In genomic region chr14:104690266-104690711, GRCh38 we compare ENCODE assay signal across 8 cellular contexts. TPM values are rescaled to one million over a fixed set of nuclear protein-coding genes. Genes with fewer than 3 reads are reported as not detected.
DNase-seq lines count a peak whose midpoint lies in the region; ATAC-seq and TF ChIP-seq lines count a peak whose summit lies in the region.

No MANE protein-coding gene starts in this region.

- no peak overlapping the region for H3K27ac Mint-ChIP-seq in natural killer cell treated with Interleukin-12 subunit alpha and Interleukin-12 subunit beta and Interleukin-15 and Interleukin-18, amount 100 ng/mL, for 72 hours

- H3K9me3 Mint-ChIP-seq in natural killer cell treated with Interleukin-12 subunit alpha and Interleukin-12 subunit beta and Interleukin-15 and Interleukin-18, amount 100 ng/mL, for 72 hours = no peaks in the 10 kb centered on the region

- peaks cover 12% of the 10 kb centered on the region for H3K79me2 ChIP-seq in MM.1S (ENCODE audit: low read length)

- no peak for DNase-seq in BJ (ENCODE audit: low read depth)
- no peak for DNase-seq in MM.1S
- no peak for DNase-seq in effector memory CD4-positive, alpha-beta T cell
- no peak for DNase-seq in natural killer cell treated with Interleukin-12 subunit alpha and Interleukin-12 subunit beta and Interleukin-15 and Interleukin-18, amount 100 ng/mL, for 72 hours (ENCODE audit: low spot score)
- no peak for DNase-seq in activated CD4-positive, CD25-positive, alpha-beta regulatory T cell (lab: John Stamatoyannopoulos, UW)
- no peak for DNase-seq in germinal center (ENCODE audit: low spot score)
- no peak for DNase-seq in cerebellum (ENCODE audit: low spot score)

- CTCF ChIA-PET in BJ (lab: Yijun Ruan, JAX) = interaction anchor here (1.0 to 1.2 kb wide), 2 partner anchors 8 to 19 kb away, joined by 3 to 4 read pairs; no protein-coding TSS in a partner anchor

- peaks cover 15 to 22% of the 10 kb centered on the region in 2 donors for H3K4me1 Mint-ChIP-seq in natural killer cell treated with Interleukin-12 subunit alpha and Interleukin-12 subunit beta and Interleukin-15 and Interleukin-18, amount 100 ng/mL, for 72 hours (ENCODE audit: low read depth in 2 of 2)

- H3K36me3 ChIP-seq in BJ (ENCODE audit: control insufficient read depth, insufficient read depth, low read length) = peaks cover 3% of the 10 kb centered on the region
- no peaks in the 10 kb centered on the region for H3K36me3 ChIP-seq in MM.1S (replicated peaks; ENCODE audit: insufficient read depth, low read length)
- no peaks in the 10 kb centered on the region for H3K36me3 ChIP-seq in effector memory CD4-positive, alpha-beta T cell (ENCODE audit: control insufficient read depth, insufficient read depth, low read length)

- POLR2A ChIA-PET in BJ (lab: Charles Lee) = no interaction called here

- no peaks in the 10 kb centered on the region for H3K9me2 ChIP-seq in MM.1S (replicated peaks; ENCODE audit: insufficient read depth, low read length)

- no peak overlapping the region for H2AFZ ChIP-seq in MM.1S (ENCODE audit: low read length)

- no peaks in the 10 kb centered on the region for H3K9me3 ChIP-seq in MM.1S (replicated peaks; ENCODE audit: insufficient read depth, low read length)
- H3K9me3 ChIP-seq in effector memory CD4-positive, alpha-beta T cell (ENCODE audit: control insufficient read depth, low read length) = no peaks in the 10 kb centered on the region

- no peaks in the 10 kb centered on the region for H4K20me1 ChIP-seq in MM.1S (ENCODE audit: insufficient read depth, low read length)

- no peaks in the 10 kb centered on the region for H3K36me3 Mint-ChIP-seq in natural killer cell treated with Interleukin-12 subunit alpha and Interleukin-12 subunit beta and Interleukin-15 and Interleukin-18, amount 100 ng/mL, for 72 hours

- peak overlapping the region; percentile 91 for H3K4me3 ChIP-seq in BJ (ENCODE audit: low read depth, low read length)
- peak overlapping the region; percentile 66 for H3K4me3 ChIP-seq in MM.1S (ENCODE audit: low read length)
- H3K4me3 ChIP-seq in effector memory CD4-positive, alpha-beta T cell (ENCODE audit: insufficient read depth, low read depth, low read length, poor library complexity, severe bottlenecking) = peak overlapping the region; percentile 79

- no peak overlapping the region for H3K27ac ChIP-seq in MM.1S (ENCODE audit: low read length)
- H3K27ac ChIP-seq in effector memory CD4-positive, alpha-beta T cell (ENCODE audit: insufficient read depth, low read length, poor library complexity, severe bottlenecking) = peak overlapping the region; percentile 63

- H3K9ac ChIP-seq in MM.1S (ENCODE audit: low read length) = peak overlapping the region; percentile 45; the same call in 1 of the 2 replicates

- no peaks in the 10 kb centered on the region for H3K4me1 ChIP-seq in MM.1S (ENCODE audit: low read length)
- H3K4me1 ChIP-seq in effector memory CD4-positive, alpha-beta T cell (ENCODE audit: control insufficient read depth, insufficient read depth, low read length, poor library complexity, severe bottlenecking) = peaks cover 76% of the 10 kb centered on the region

- H3K27me3 Mint-ChIP-seq in natural killer cell treated with Interleukin-12 subunit alpha and Interleukin-12 subunit beta and Interleukin-15 and Interleukin-18, amount 100 ng/mL, for 72 hours = peaks cover 0 to 2% of the 10 kb centered on the region in 2 donors

- peak overlapping the region; percentile 22 for H3K4me3 Mint-ChIP-seq in natural killer cell treated with Interleukin-12 subunit alpha and Interleukin-12 subunit beta and Interleukin-15 and Interleukin-18, amount 100 ng/mL, for 72 hours

- ATAC-seq in natural killer cell treated with Interleukin-12 subunit alpha and Interleukin-12 subunit beta and Interleukin-15 and Interleukin-18, amount 100 ng/mL, for 72 hours = no peak
- no peak for ATAC-seq in GM21723 (IDR thresholded peaks at IDR 0.05; ENCODE audit: unreplicated experiment)

- TF ChIP-seq CTCF in BJ (IDR thresholded peaks at IDR 0.05; ENCODE audit: insufficient read depth, low read depth, low read length) (no peak), MM.1S (IDR thresholded peaks at IDR 0.05; ENCODE audit: low read length) (no peak)

- peak overlapping the region; percentile 67; the same call in 1 of the 2 replicates for H3K4me2 ChIP-seq in MM.1S (ENCODE audit: low read depth, low read length)

- H3F3A ChIP-seq in MM.1S (ENCODE audit: insufficient read depth, low read length) = no peaks in the 10 kb centered on the region

- H3K27me3 ChIP-seq in BJ (ENCODE audit: control insufficient read depth, insufficient read depth, low read length) (no peaks in the 10 kb centered on the region), MM.1S (replicated peaks; ENCODE audit: insufficient read depth, low read length) (no peaks in the 10 kb centered on the region)
- no peaks in the 10 kb centered on the region for H3K27me3 ChIP-seq in effector memory CD4-positive, alpha-beta T cell (replicated peaks; ENCODE audit: control insufficient read depth, insufficient read depth, low read length, poor library complexity, severe bottlenecking)

RNA-seq across cellular contexts. Expression of gene INF2, which starts 0.9 kb away (rescaled TPM):
- 20.0 and 39.9 TPM in 2 replicates for polyA plus RNA-seq in BJ (2011; rRNA removed)
- polyA minus RNA-seq in BJ (2011; rRNA and poly(A)+ RNA removed) = 19.5 and 24.1 TPM in 2 replicates
- total RNA-seq in natural killer cell treated with Interleukin-12 subunit alpha and Interleukin-12 subunit beta and Interleukin-15 and Interleukin-18, amount 100 ng/mL, for 72 hours = 10 to 100 TPM; 19.2 to 44.9 TPM
- total RNA-seq in cerebellum = 4.2 TPM

RNA-seq across cellular contexts. Expression of gene ADSS1, which starts 33.7 kb away (rescaled TPM):
- 2.9 and 4.5 TPM in 2 replicates for polyA plus RNA-seq in BJ (2011; rRNA removed)
- polyA minus RNA-seq in BJ (2011; rRNA and poly(A)+ RNA removed) = 1.0 and 4.5 TPM in 2 replicates
- total RNA-seq in natural killer cell treated with Interleukin-12 subunit alpha and Interleukin-12 subunit beta and Interleukin-15 and Interleukin-18, amount 100 ng/mL, for 72 hours = under 1 TPM; 0.50 to 0.61 TPM
- total RNA-seq in cerebellum = 1.9 TPM
